Comparison of ENCODE assay signal across 1 cellular context in the genomic region with DNA sequence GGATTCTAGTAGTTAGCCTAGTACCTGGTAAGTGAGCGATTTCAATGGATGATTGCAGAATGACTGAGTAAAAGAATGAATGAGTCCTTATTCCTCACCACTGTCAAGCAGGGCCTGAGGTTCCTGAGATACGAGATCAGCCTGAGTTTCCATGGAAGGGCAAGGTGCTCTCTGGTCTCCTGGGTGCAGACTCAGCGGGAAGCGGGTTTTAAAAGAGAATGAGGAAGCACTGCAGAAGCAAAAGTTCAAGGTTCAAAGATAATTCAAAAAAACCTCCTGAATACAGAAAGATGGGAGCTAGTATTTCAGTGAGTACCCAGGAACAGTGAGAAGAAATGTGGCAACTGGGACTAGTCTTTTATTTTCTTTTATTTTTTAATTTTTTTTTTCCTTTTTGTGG.
TF ChIP-seq lines count a peak whose summit lies in the region.

No MANE protein-coding gene starts in this region.

TF ChIP-seq in HepG2, 621 proteins besides CTCF, POLR2A, EP300 and RAD21:
- TF ChIP-seq, protein P1, sequence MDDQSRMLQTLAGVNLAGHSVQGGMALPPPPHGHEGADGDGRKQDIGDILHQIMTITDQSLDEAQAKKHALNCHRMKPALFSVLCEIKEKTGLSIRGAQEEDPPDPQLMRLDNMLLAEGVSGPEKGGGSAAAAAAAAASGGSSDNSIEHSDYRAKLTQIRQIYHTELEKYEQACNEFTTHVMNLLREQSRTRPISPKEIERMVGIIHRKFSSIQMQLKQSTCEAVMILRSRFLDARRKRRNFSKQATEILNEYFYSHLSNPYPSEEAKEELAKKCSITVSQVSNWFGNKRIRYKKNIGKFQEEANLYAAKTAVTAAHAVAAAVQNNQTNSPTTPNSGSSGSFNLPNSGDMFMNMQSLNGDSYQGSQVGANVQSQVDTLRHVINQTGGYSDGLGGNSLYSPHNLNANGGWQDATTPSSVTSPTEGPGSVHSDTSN (CRISPR knock-in tag; IDR thresholded peaks at IDR 0.05; ENCODE audit: borderline replicate concordance): no peak
- TF ChIP-seq ZBTB38 (CRISPR knock-in tag; IDR thresholded peaks at IDR 0.05): 0 out of 2 replicates have a peak, but pooled peaks have one; percentile 24
- 0 out of 2 replicates have a peak, but pooled peaks have one; percentile 31 for TF ChIP-seq MAFF (IDR thresholded peaks at IDR 0.05; ENCODE audit: low read depth, low read length)
- TF ChIP-seq HNF4G (IDR thresholded peaks at IDR 0.05; ENCODE audit: borderline replicate concordance, low read depth, low read length): peak; percentile 61; the same call in 1 of the 2 replicates
- no peak for TF ChIP-seq HNF4G (CRISPR knock-in tag; IDR thresholded peaks at IDR 0.05; ENCODE audit: borderline replicate concordance, low read depth)
- 0 out of 2 replicates have a peak, but pooled peaks have one; percentile 15 for TF ChIP-seq HOXA3 (CRISPR knock-in tag; IDR thresholded peaks at IDR 0.05)
- no peak for TF ChIP-seq LCORL (IDR thresholded peaks at IDR 0.05)
- no peak for TF ChIP-seq LCORL (CRISPR knock-in tag; IDR thresholded peaks at IDR 0.05)
- peak; percentile 38; the same call in 1 of the 2 replicates for TF ChIP-seq SAP130 (CRISPR knock-in tag; IDR thresholded peaks at IDR 0.05; ENCODE audit: low read depth)
- TF ChIP-seq HNF4A (CRISPR knock-in tag; IDR thresholded peaks at IDR 0.05): peak; percentile 67
- TF ChIP-seq IKZF4 (CRISPR knock-in tag; IDR thresholded peaks at IDR 0.05; ENCODE audit: borderline replicate concordance, low read depth, not compliant biosample characterization): no peak
- TF ChIP-seq RBFOX2 (IDR thresholded peaks at IDR 0.05; ENCODE audit: low read depth, low read length): peak; percentile 56
- peak; percentile 71; the same call in 1 of the 2 replicates for TF ChIP-seq ELF3 (CRISPR knock-in tag; IDR thresholded peaks at IDR 0.05)
- peak; percentile 27 for TF ChIP-seq TEAD3 (CRISPR knock-in tag; optimal IDR thresholded peaks at IDR 0.05; ENCODE audit: borderline replicate concordance)
- TF ChIP-seq, protein P2, sequence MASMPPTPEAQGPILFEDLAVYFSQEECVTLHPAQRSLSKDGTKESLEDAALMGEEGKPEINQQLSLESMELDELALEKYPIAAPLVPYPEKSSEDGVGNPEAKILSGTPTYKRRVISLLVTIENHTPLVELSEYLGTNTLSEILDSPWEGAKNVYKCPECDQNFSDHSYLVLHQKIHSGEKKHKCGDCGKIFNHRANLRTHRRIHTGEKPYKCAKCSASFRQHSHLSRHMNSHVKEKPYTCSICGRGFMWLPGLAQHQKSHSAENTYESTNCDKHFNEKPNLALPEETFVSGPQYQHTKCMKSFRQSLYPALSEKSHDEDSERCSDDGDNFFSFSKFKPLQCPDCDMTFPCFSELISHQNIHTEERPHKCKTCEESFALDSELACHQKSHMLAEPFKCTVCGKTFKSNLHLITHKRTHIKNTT (CRISPR knock-in tag; IDR thresholded peaks at IDR 0.05): no peak
- no peak for TF ChIP-seq ZNF367 (CRISPR knock-in tag; IDR thresholded peaks at IDR 0.05; ENCODE audit: borderline replicate concordance)
- 0 out of 4 replicates have a peak, but pooled peaks of 1 of the 2 experiments have one; percentile 30 for TF ChIP-seq MAFK (conservative IDR thresholded peaks at IDR 0.05 in 1 of 2, IDR thresholded peaks at IDR 0.05 in 1 of 2; ENCODE audit: low read length in 2 of 2)
- TF ChIP-seq KLF13 (CRISPR knock-in tag; IDR thresholded peaks at IDR 0.05): no peak
- TF ChIP-seq ZNF589 (CRISPR knock-in tag; conservative IDR thresholded peaks at IDR 0.05): no peak
- TF ChIP-seq ELF1 (CRISPR knock-in tag; IDR thresholded peaks at IDR 0.05): peak; percentile 62; the same call in 1 of the 2 replicates
- TF ChIP-seq CBX1 (IDR thresholded peaks at IDR 0.05; ENCODE audit: low read depth): no peak
- TF ChIP-seq, protein P3, sequence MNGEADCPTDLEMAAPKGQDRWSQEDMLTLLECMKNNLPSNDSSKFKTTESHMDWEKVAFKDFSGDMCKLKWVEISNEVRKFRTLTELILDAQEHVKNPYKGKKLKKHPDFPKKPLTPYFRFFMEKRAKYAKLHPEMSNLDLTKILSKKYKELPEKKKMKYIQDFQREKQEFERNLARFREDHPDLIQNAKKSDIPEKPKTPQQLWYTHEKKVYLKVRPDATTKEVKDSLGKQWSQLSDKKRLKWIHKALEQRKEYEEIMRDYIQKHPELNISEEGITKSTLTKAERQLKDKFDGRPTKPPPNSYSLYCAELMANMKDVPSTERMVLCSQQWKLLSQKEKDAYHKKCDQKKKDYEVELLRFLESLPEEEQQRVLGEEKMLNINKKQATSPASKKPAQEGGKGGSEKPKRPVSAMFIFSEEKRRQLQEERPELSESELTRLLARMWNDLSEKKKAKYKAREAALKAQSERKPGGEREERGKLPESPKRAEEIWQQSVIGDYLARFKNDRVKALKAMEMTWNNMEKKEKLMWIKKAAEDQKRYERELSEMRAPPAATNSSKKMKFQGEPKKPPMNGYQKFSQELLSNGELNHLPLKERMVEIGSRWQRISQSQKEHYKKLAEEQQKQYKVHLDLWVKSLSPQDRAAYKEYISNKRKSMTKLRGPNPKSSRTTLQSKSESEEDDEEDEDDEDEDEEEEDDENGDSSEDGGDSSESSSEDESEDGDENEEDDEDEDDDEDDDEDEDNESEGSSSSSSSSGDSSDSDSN (CRISPR knock-in tag; IDR thresholded peaks at IDR 0.05): 0 out of 2 replicates have a peak, but pooled peaks have one; percentile 17
- TF ChIP-seq, protein P4, sequence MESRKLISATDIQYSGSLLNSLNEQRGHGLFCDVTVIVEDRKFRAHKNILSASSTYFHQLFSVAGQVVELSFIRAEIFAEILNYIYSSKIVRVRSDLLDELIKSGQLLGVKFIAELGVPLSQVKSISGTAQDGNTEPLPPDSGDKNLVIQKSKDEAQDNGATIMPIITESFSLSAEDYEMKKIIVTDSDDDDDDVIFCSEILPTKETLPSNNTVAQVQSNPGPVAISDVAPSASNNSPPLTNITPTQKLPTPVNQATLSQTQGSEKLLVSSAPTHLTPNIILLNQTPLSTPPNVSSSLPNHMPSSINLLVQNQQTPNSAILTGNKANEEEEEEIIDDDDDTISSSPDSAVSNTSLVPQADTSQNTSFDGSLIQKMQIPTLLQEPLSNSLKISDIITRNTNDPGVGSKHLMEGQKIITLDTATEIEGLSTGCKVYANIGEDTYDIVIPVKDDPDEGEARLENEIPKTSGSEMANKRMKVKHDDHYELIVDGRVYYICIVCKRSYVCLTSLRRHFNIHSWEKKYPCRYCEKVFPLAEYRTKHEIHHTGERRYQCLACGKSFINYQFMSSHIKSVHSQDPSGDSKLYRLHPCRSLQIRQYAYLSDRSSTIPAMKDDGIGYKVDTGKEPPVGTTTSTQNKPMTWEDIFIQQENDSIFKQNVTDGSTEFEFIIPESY (CRISPR knock-in tag; IDR thresholded peaks at IDR 0.05): peak; percentile 93
- TF ChIP-seq, protein P5, sequence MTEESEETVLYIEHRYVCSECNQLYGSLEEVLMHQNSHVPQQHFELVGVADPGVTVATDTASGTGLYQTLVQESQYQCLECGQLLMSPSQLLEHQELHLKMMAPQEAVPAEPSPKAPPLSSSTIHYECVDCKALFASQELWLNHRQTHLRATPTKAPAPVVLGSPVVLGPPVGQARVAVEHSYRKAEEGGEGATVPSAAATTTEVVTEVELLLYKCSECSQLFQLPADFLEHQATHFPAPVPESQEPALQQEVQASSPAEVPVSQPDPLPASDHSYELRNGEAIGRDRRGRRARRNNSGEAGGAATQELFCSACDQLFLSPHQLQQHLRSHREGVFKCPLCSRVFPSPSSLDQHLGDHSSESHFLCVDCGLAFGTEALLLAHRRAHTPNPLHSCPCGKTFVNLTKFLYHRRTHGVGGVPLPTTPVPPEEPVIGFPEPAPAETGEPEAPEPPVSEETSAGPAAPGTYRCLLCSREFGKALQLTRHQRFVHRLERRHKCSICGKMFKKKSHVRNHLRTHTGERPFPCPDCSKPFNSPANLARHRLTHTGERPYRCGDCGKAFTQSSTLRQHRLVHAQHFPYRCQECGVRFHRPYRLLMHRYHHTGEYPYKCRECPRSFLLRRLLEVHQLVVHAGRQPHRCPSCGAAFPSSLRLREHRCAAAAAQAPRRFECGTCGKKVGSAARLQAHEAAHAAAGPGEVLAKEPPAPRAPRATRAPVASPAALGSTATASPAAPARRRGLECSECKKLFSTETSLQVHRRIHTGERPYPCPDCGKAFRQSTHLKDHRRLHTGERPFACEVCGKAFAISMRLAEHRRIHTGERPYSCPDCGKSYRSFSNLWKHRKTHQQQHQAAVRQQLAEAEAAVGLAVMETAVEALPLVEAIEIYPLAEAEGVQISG (CRISPR knock-in tag; IDR thresholded peaks at IDR 0.05): peak; percentile 43; the same call in 1 of the 2 replicates
- TF ChIP-seq, protein P6, sequence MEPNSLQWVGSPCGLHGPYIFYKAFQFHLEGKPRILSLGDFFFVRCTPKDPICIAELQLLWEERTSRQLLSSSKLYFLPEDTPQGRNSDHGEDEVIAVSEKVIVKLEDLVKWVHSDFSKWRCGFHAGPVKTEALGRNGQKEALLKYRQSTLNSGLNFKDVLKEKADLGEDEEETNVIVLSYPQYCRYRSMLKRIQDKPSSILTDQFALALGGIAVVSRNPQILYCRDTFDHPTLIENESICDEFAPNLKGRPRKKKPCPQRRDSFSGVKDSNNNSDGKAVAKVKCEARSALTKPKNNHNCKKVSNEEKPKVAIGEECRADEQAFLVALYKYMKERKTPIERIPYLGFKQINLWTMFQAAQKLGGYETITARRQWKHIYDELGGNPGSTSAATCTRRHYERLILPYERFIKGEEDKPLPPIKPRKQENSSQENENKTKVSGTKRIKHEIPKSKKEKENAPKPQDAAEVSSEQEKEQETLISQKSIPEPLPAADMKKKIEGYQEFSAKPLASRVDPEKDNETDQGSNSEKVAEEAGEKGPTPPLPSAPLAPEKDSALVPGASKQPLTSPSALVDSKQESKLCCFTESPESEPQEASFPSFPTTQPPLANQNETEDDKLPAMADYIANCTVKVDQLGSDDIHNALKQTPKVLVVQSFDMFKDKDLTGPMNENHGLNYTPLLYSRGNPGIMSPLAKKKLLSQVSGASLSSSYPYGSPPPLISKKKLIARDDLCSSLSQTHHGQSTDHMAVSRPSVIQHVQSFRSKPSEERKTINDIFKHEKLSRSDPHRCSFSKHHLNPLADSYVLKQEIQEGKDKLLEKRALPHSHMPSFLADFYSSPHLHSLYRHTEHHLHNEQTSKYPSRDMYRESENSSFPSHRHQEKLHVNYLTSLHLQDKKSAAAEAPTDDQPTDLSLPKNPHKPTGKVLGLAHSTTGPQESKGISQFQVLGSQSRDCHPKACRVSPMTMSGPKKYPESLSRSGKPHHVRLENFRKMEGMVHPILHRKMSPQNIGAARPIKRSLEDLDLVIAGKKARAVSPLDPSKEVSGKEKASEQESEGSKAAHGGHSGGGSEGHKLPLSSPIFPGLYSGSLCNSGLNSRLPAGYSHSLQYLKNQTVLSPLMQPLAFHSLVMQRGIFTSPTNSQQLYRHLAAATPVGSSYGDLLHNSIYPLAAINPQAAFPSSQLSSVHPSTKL (CRISPR knock-in tag; IDR thresholded peaks at IDR 0.05): 0 out of 2 replicates have a peak, but pooled peaks have one; percentile 18
- TF ChIP-seq RFX1 (IDR thresholded peaks at IDR 0.05): no peak
TF ChIP-seq in HepG2: peak in this region for 15.
